In genomic region chr19:15836595-15837398, GRCh38 we compare ENCODE assay signal across 8 cellular contexts. TPM values are rescaled to one million over a fixed set of nuclear protein-coding genes. Genes with fewer than 3 reads are reported as not detected.
DNase-seq lines count a peak whose midpoint lies in the region.

No MANE protein-coding gene starts in this region.

- peak overlapping the region; percentile 98 for H3K4me2 ChIP-seq in GM23248 (ENCODE audit: unreplicated experiment)

- no peaks in the 10 kb centered on the region for H4K20me1 ChIP-seq in GM23248 (ENCODE audit: insufficient read depth)

- H3K27ac ChIP-seq in GM23248: peak overlapping the region; percentile 96

- intact Hi-C loops in posterior vena cava (cut with DNase I): no loop called here

- WGBS in GM23248 (ENCODE audit: low coverage in 1 of 2, low lambda C conversion rate in 2 of 2, missing lambda C conversion rate in 2 of 2), 2 experiments: 1% methylated on average over 36 to 41 of the region's 49 CpGs

- no peaks in the 10 kb centered on the region; the same call in 1 of the 2 replicates for H3K4me1 ChIP-seq in GM23248 (ENCODE audit: insufficient read depth)

- no peaks in the 10 kb centered on the region for H3K36me3 ChIP-seq in GM23248 (ENCODE audit: low read depth)

- in situ Hi-C loops in GM23248 (cut with MboI): no loop called here

- DNase-seq in ELR (ENCODE audit: low read depth): peak; percentile 90
- DNase-seq in GM23248: peak; percentile 99
- DNase-seq in Kasumi-1 (lab: John Stamatoyannopoulos, UW): peak; percentile 98 to 99
- peak; percentile 98 for DNase-seq in SIG-M5 treated with dmso at 0.1 percent for 504 hours (lab: John Stamatoyannopoulos, UW; ENCODE audit: unreplicated experiment)
- DNase-seq in activated gamma-delta T cell treated with Interleukin-2 at 50 U/mL for 16 hours: peak; percentile 97
- DNase-seq in foreskin melanocyte: peak; percentile 95
- peak; percentile 99 for DNase-seq in posterior vena cava (ENCODE audit: low spot score)
- DNase-seq in ureter (ENCODE audit: low spot score): peak; percentile 97

- peak overlapping the region; percentile 93 for H2AFZ ChIP-seq in GM23248

- H3K79me2 ChIP-seq in GM23248 (ENCODE audit: insufficient read depth): no peaks in the 10 kb centered on the region

- H3F3A ChIP-seq in GM23248 (ENCODE audit: insufficient read depth): no peaks in the 10 kb centered on the region

- H3K4me3 ChIP-seq in GM23248: peak overlapping the region; percentile 80

- H3K9me3 ChIP-seq in GM23248 (ENCODE audit: low read depth): no peaks in the 10 kb centered on the region

- H3K27me3 ChIP-seq in GM23248 (replicated peaks; ENCODE audit: insufficient read depth): no peaks in the 10 kb centered on the region

- peak overlapping the region; percentile 98 for H3K9ac ChIP-seq in GM23248

- no peaks in the 10 kb centered on the region for H3K9me2 ChIP-seq in GM23248 (ENCODE audit: insufficient read depth)

RNA-seq across cellular contexts. Expression of gene OR10H1, which starts 21.3 kb away (rescaled TPM):
- not detected in 2 replicates for total RNA-seq in GM23248 (2014; rRNA removed; shearing (Covaris generic))
- not detected in 2 replicates for polyA plus RNA-seq in GM23248 (2016; fragmentation: Nextera tagmentation; extraction: Ambion mirVana)
- under 1 TPM; 0.05 to 0.09 TPM for total RNA-seq in posterior vena cava
- total RNA-seq in ureter: 0.60 TPM

RNA-seq across cellular contexts. Expression of gene OR10H5, which starts 49.3 kb away (rescaled TPM):
- total RNA-seq in GM23248 (2014; rRNA removed; shearing (Covaris generic)): not detected in 2 replicates
- polyA plus RNA-seq in GM23248 (2016; fragmentation: Nextera tagmentation; extraction: Ambion mirVana): not detected in 2 replicates
- total RNA-seq in posterior vena cava (not detected), ureter (not detected)

Comparison
In these comparisons a context has a peak if more than half of its experiments do, and no peak if none do; other contexts are left out.
1. Peak in every context shown above with its lines: DNase-seq, H3K4me3 ChIP-seq and H3K27ac ChIP-seq.